In genomic region chr14:75650253-75651058, GRCh38 we compare ENCODE assay signal across 25 cellular contexts. TPM values are rescaled to one million over a fixed set of nuclear protein-coding genes. Genes with fewer than 3 reads are reported as not detected.
DNase-seq lines count a peak whose midpoint lies in the region; ATAC-seq and TF ChIP-seq lines count a peak whose summit lies in the region.
"Had no signal": no experiment of that assay in that cellular context is flagged by ENCODE, and none has a peak within 500 bp of the region (broad histone marks: within the 10 kb centered on the region; RNA-seq: fewer than 3 reads in every experiment).

No MANE protein-coding gene starts in this region.

- H3K27ac ChIP-seq in hepatocyte (peak overlapping the region; percentile 88), right cardiac atrium (ENCODE audit: low read length) (no peak overlapping the region)
- H3K27ac ChIP-seq: SJCRH30 had no signal

- H3K4me1 ChIP-seq in hepatocyte (ENCODE audit: insufficient read depth) (peaks cover 45% of the 10 kb centered on the region), mucosa of descending colon (ENCODE audit: low read depth) (no peaks in the 10 kb centered on the region), right cardiac atrium (ENCODE audit: control insufficient read depth, insufficient read depth, low read length) (peaks cover 3% of the 10 kb centered on the region)

- peak overlapping the region; percentile 54 for H3K27ac Mint-ChIP-seq in activated T-cell treated with anti-CD3 and anti-CD28 coated beads, Interleukin-2, amount 50 U/mL, for 72 hours
- H3K27ac Mint-ChIP-seq in type B pancreatic cell: peak overlapping the region; percentile 98
- H3K27ac Mint-ChIP-seq: activated T-helper 2 cell treated with anti-CD3 and anti-CD28 coated beads, Interferon-gamma antibody, Interleukin-2, Interleukin-4, amounts not matched to agents 10 μg/mL and 5 μg/mL and 100 μg/mL, durations not matched to agents 14 hours and 24 hours and 36 hours; H9 had no signal

- H3K4me2 ChIP-seq in hepatocyte: no peak overlapping the region

- peaks cover 13% of the 10 kb centered on the region for H3K4me1 Mint-ChIP-seq in activated T-cell treated with anti-CD3 and anti-CD28 coated beads, Interleukin-2, amount 50 U/mL, for 72 hours (ENCODE audit: low read depth)
- peaks cover 13% of the 10 kb centered on the region for H3K4me1 Mint-ChIP-seq in type B pancreatic cell (ENCODE audit: unreplicated experiment)
- H3K4me1 Mint-ChIP-seq: central memory CD8-positive, alpha-beta T cell; H9 had no signal

- no peaks in the 10 kb centered on the region for H3K9me3 ChIP-seq in hepatocyte (ENCODE audit: low read depth)
- H3K9me3 ChIP-seq in mucosa of descending colon: no peaks in the 10 kb centered on the region
- H3K9me3 ChIP-seq in right cardiac atrium (ENCODE audit: control insufficient read depth, low read length): no peaks in the 10 kb centered on the region
- H3K9me3 ChIP-seq: MG63, SJCRH30, testis had no signal

- no peaks in the 10 kb centered on the region for H3K79me2 ChIP-seq in hepatocyte

- intact Hi-C loops in mucosa of descending colon (cut with DNase I, micrococcal nuclease) (loop anchor here in 1 of 2 donors (5.0 kb wide), 1 partner anchor 73 kb away; the partner anchor contains the start of gene FLVCR2), right cardiac atrium (cut with DNase I) (loop anchor here in 1 of 4 donors (2.0 kb wide), 1 partner anchor 72 kb away; the partner anchor contains the start of gene FLVCR2)

- no peak overlapping the region for H3K4me3 Mint-ChIP-seq in activated T-cell treated with anti-CD3 and anti-CD28 coated beads, Interleukin-2, amount 50 U/mL, for 72 hours
- no peak overlapping the region for H3K4me3 Mint-ChIP-seq in type B pancreatic cell
- H3K4me3 Mint-ChIP-seq: CD8-positive, alpha-beta memory T cell; central memory CD8-positive, alpha-beta T cell; H9 had no signal

- no peaks in the 10 kb centered on the region for H4K20me1 ChIP-seq in hepatocyte (ENCODE audit: insufficient read depth, poor library complexity, severe bottlenecking)

- WGBS in hepatocyte (ENCODE audit: low lambda C conversion rate, missing lambda C conversion rate): 69% methylated on average over 5 of the region's 5 CpGs
- 91% methylated on average over 5 of the region's 5 CpGs for WGBS in right cardiac atrium

- H3K27me3 Mint-ChIP-seq in activated T-cell treated with anti-CD3 and anti-CD28 coated beads, Interleukin-2, amount 50 U/mL, for 72 hours (ENCODE audit: low read depth): no peaks in the 10 kb centered on the region
- no peaks in the 10 kb centered on the region for H3K27me3 Mint-ChIP-seq in type B pancreatic cell
- H3K27me3 Mint-ChIP-seq: CD8-positive, alpha-beta memory T cell; central memory CD8-positive, alpha-beta T cell had no signal

- no peak for DNase-seq in activated T-cell treated with anti-CD3 and anti-CD28 coated beads, Interleukin-2, amount 50 U/mL, for 72 hours
- no peak for DNase-seq in activated T-cell treated with anti-CD3 and anti-CD28 coated beads, Interleukin-2, amount 50 U/mL, for 1 hour
- DNase-seq in hepatocyte (ENCODE audit: low spot score) (peak; percentile 54), mucosa of descending colon (no peak), type B pancreatic cell (ENCODE audit: extremely low spot score, unreplicated experiment) (no peak), RPMI8226 (no peak), right cardiac atrium (no peak), cortex of kidney (lab: John Stamatoyannopoulos, UW) (no peak)
- DNase-seq: 8988T; activated CD4-positive, alpha-beta T cell treated with anti-CD3 and anti-CD28 coated beads, Interleukin-2, amount 50 U/mL, for 4 hours; CD8-positive, alpha-beta memory T cell; DMS153; H9; KBM-7; left ventricle myocardium superior; MG63; NCI-H1105 treated with DMSO at 0.1 percent for 48 hours; NCI-H2081; NCI-H2227 treated with DMSO at 0.1 percent for 48 hours; NCI-H748 treated with DMSO at 0.1 percent for 48 hours; SJCRH30; stimulated activated naive CD8-positive, alpha-beta T cell treated with anti-CD3 and anti-CD28 coated beads, Interleukin-15, Interleukin-2, amounts not matched to agents 100 U/mL and 50 U/mL, for 24 hours; testis had no signal

- H3K9me3 Mint-ChIP-seq in activated T-cell treated with anti-CD3 and anti-CD28 coated beads, Interleukin-2, amount 50 U/mL, for 72 hours: no peaks in the 10 kb centered on the region
- no peaks in the 10 kb centered on the region for H3K9me3 Mint-ChIP-seq in type B pancreatic cell
- H3K9me3 Mint-ChIP-seq: activated T-helper 2 cell treated with anti-CD3 and anti-CD28 coated beads, Interferon-gamma antibody, Interleukin-2, Interleukin-4, amounts not matched to agents 10 μg/mL and 5 μg/mL and 100 μg/mL, durations not matched to agents 14 hours and 24 hours and 36 hours; CD8-positive, alpha-beta memory T cell; central memory CD8-positive, alpha-beta T cell; H9 had no signal

- H3K27me3 ChIP-seq in hepatocyte (no peaks in the 10 kb centered on the region), right cardiac atrium (ENCODE audit: control insufficient read depth, insufficient read depth) (no peaks in the 10 kb centered on the region)
- H3K27me3 ChIP-seq: MG63, SJCRH30, testis had no signal

- TF ChIP-seq CTCF in hepatocyte (IDR thresholded peaks at IDR 0.05; ENCODE audit: poor library complexity): no peak
- no peak for TF ChIP-seq CTCF in mucosa of descending colon (IDR thresholded peaks at IDR 0.05)
- no peak for TF ChIP-seq CTCF in type B pancreatic cell (conservative IDR thresholded peaks at IDR 0.05)

- ATAC-seq in activated T-cell treated with anti-CD3 and anti-CD28 coated beads, Interleukin-2, amount 50 U/mL, for 72 hours (replicated peaks in 1 of 2): no peak
- peak; percentile 22 for ATAC-seq in mucosa of descending colon
- ATAC-seq in right cardiac atrium: no peak
- ATAC-seq: left ventricle myocardium superior; stimulated activated naive CD8-positive, alpha-beta T cell treated with anti-CD3 and anti-CD28 coated beads, Interleukin-15, Interleukin-2, amounts not matched to agents 100 U/mL and 50 U/mL, for 24 hours had no signal

- H3K36me3 ChIP-seq in hepatocyte (replicated peaks; ENCODE audit: insufficient read depth, low read depth) (no peaks in the 10 kb centered on the region), mucosa of descending colon (ENCODE audit: low read depth) (no peaks in the 10 kb centered on the region)

- peaks cover 11 to 13% of the 10 kb centered on the region in 2 donors for H3K36me3 Mint-ChIP-seq in activated T-cell treated with anti-CD3 and anti-CD28 coated beads, Interleukin-2, amount 50 U/mL, for 72 hours (ENCODE audit: insufficient read depth in 2 of 2)
- peaks cover 25% of the 10 kb centered on the region for H3K36me3 Mint-ChIP-seq in type B pancreatic cell

- no peaks in the 10 kb centered on the region for H3K9me2 ChIP-seq in hepatocyte (replicated peaks; ENCODE audit: insufficient read depth)

- H3K4me3 ChIP-seq in hepatocyte (no peak overlapping the region), mucosa of descending colon (no peak overlapping the region), right cardiac atrium (ENCODE audit: low read length) (no peak overlapping the region)
- H3K4me3 ChIP-seq: MG63, SJCRH30, testis had no signal

- no peak overlapping the region for H2AFZ ChIP-seq in hepatocyte

RNA-seq across cellular contexts. Expression of gene ERG28, which starts 10.2 kb away (rescaled TPM):
- 10 to 100 TPM; 14.5 to 15.5 TPM for total RNA-seq in activated T-cell treated with anti-CD3 and anti-CD28 coated beads, Interleukin-2, amount 50 U/mL, for 72 hours
- total RNA-seq in hepatocyte (38.4 and 51.2 TPM in 2 replicates), mucosa of descending colon (10 to 100 TPM; 13.5 to 23.9 (median 23.7) TPM), type B pancreatic cell (ENCODE audit: low replicate concordance) (24.6 and 25.5 TPM in 2 replicates), right cardiac atrium (10 to 100 TPM in 2 of 4 donors, 1 to 10 TPM in 2; 9.6 to 10.9 (median 10.2) TPM)
- polyA plus RNA-seq in hepatocyte (65.7 and 74.4 TPM in 2 replicates), right cardiac atrium (15.0 TPM)

RNA-seq across cellular contexts. Expression of gene TTLL5, which starts 10.6 kb away (rescaled TPM):
- total RNA-seq in activated T-cell treated with anti-CD3 and anti-CD28 coated beads, Interleukin-2, amount 50 U/mL, for 72 hours: 10 to 100 TPM; 14.6 to 15.3 TPM
- 8.9 and 14.3 TPM in 2 replicates for total RNA-seq in hepatocyte
- 11.1 and 14.2 TPM in 2 replicates for polyA plus RNA-seq in hepatocyte
- total RNA-seq in mucosa of descending colon: 10 to 100 TPM; 30.8 to 51.0 (median 32.8) TPM
- total RNA-seq in type B pancreatic cell (ENCODE audit: low replicate concordance): 36.7 and 44.7 TPM in 2 replicates
- total RNA-seq in right cardiac atrium: 10 to 100 TPM; 18.3 to 22.2 (median 21.1) TPM
- 8.0 TPM for polyA plus RNA-seq in right cardiac atrium
